23 cellular contexts compared by ENCODE assay signal in the genomic region with DNA sequence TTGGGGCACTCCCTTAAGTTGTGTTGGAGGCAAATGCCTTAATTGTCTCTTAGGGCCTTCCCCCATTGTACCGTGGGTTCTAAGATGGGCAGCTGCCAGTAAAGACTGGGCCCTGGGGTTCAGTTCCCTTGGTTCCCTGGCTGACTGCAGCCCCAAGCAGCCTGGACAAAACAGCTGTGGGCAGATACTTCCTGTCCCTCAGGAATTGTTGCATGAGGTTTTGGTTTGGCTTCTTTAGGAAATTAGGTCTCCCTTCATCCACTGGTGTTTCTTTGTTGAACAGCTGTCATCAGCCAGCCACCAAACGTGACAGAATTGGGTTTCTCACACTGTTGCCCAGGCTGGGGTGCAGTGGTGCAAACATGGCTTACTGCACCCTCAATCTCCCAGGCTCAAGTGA. TPM values are rescaled to one million over a fixed set of nuclear protein-coding genes. Genes with fewer than 3 reads are reported as not detected.
DNase-seq lines count a peak whose midpoint lies in the region; ATAC-seq, FAIRE-seq and TF ChIP-seq lines count a peak whose summit lies in the region.
"Had no signal": no experiment of that assay in that cellular context is flagged by ENCODE, and none has a peak within 500 bp of the region (broad histone marks: within the 10 kb centered on the region; RNA-seq: fewer than 3 reads in every experiment).

No MANE protein-coding gene starts in this region.

- peak overlapping the region; percentile 66 for H2AK9ac ChIP-seq in IMR-90 (replicated peaks; ENCODE audit: low read depth, low read length, poor library complexity)

- CTCF ChIA-PET in HepG2 (lab: Yijun Ruan, JAX; ENCODE audit: low intra/inter-chr PET ratio, low total read pairs) (interaction anchor here (1.3 kb wide), 1 partner anchor 107 kb away, joined by 3 read pairs; no protein-coding TSS in a partner anchor), IMR-90 (lab: Yijun Ruan, JAX) (interaction anchor here (1.0 kb wide), 1 partner anchor 11 kb away, joined by 3 read pairs; no protein-coding TSS in a partner anchor)

- no peaks in the 10 kb centered on the region for H3K9me3 ChIP-seq in HepG2 (ENCODE audit: low read length)
- no peaks in the 10 kb centered on the region for H3K9me3 ChIP-seq in right lobe of liver
- no peaks in the 10 kb centered on the region for H3K9me3 ChIP-seq in IMR-90 (ENCODE audit: control insufficient read depth, insufficient read depth, low read length)
- H3K9me3 ChIP-seq in subcutaneous abdominal adipose tissue (ENCODE audit: control insufficient read depth in 5 of 5, low read length in 5 of 5): no peaks in the 10 kb centered on the region
- H3K9me3 ChIP-seq: HAP-1, Peyer's patch had no signal

- no peak overlapping the region; the same call in 1 of the 2 replicates for H3K14ac ChIP-seq in IMR-90 (replicated peaks; ENCODE audit: low read depth, low read length)

- BruUV-seq in HepG2 (replicated peaks; lab: Mats Ljungman, UMichigan): no TSS peak
- BruUV-seq in IMR-90 (replicated peaks; lab: Mats Ljungman, UMichigan): no TSS peak

- TF ChIP-seq EP300 in HepG2 (IDR thresholded peaks at IDR 0.05; ENCODE audit: low read depth in 2 of 2, low read length in 2 of 2): no peak
- no peak for TF ChIP-seq EP300 in HepG2 (CRISPR knock-in tag; IDR thresholded peaks at IDR 0.05; ENCODE audit: borderline replicate concordance)

- no peaks in the 10 kb centered on the region for H3K36me3 ChIP-seq in HepG2 (replicated peaks in 1 of 2; ENCODE audit: control insufficient read depth in 1 of 2, insufficient read depth in 2 of 2, low read length in 2 of 2)
- H3K36me3 ChIP-seq in right lobe of liver: no peaks in the 10 kb centered on the region
- H3K36me3 ChIP-seq in IMR-90 (ENCODE audit: control insufficient read depth, insufficient read depth, low read length): no peaks in the 10 kb centered on the region
- H3K36me3 ChIP-seq in subcutaneous abdominal adipose tissue (ENCODE audit: control insufficient read depth in 5 of 5, insufficient read depth in 5 of 5, low read length in 5 of 5): no peaks in the 10 kb centered on the region
- H3K36me3 ChIP-seq: HAP-1, Peyer's patch had no signal

- no peak for ATAC-seq in HepG2
- no peak for ATAC-seq in right lobe of liver
- ATAC-seq in IMR-90 (ENCODE audit: low read depth): no peak
- ATAC-seq in GM19023 (IDR thresholded peaks at IDR 0.05; ENCODE audit: unreplicated experiment): no peak
- ATAC-seq: SK-N-SH treated with all-trans-retinoic acid at 6 μM for 48 hours had no signal

- peaks cover 6% of the 10 kb centered on the region; the same call in 1 of the 2 replicates for H3K9me1 ChIP-seq in IMR-90 (ENCODE audit: insufficient read depth, low read length)

- no peak overlapping the region for H3K23ac ChIP-seq in IMR-90 (ENCODE audit: low read depth, low read length)

- H3K4me1 ChIP-seq in HepG2 (ENCODE audit: insufficient read depth, low read length): peaks cover 66% of the 10 kb centered on the region
- no peaks in the 10 kb centered on the region for H3K4me1 ChIP-seq in right lobe of liver
- H3K4me1 ChIP-seq in IMR-90 (ENCODE audit: control insufficient read depth, insufficient read depth, low read length): peaks cover 18% of the 10 kb centered on the region
- peaks cover 7 to 66% (median 29%) of the 10 kb centered on the region in 5 donors for H3K4me1 ChIP-seq in subcutaneous abdominal adipose tissue (ENCODE audit: control insufficient read depth in 5 of 5, insufficient read depth in 5 of 5, low read length in 5 of 5)
- H3K4me1 ChIP-seq: HAP-1 had no signal

- H3K79me1 ChIP-seq in IMR-90 (ENCODE audit: low read depth in 1 of 2, low read length in 2 of 2): no peaks in the 10 kb centered on the region

- dilution Hi-C loops in IMR-90 (cut with HindIII; ENCODE audit: low sequenced_read_pairs, unreplicated experiment): no loop called here

- TF ChIP-seq POLR2A in HepG2 (IDR thresholded peaks at IDR 0.05; ENCODE audit: insufficient read depth in 1 of 2, low read depth in 2 of 2, low read length in 2 of 2): no peak
- no peak for TF ChIP-seq POLR2A in right lobe of liver (IDR thresholded peaks at IDR 0.05)
- no peak for TF ChIP-seq POLR2A in IMR-90 (IDR thresholded peaks at IDR 0.05; ENCODE audit: low read depth, low read length)

- H3K27me3 ChIP-seq in HepG2 (ENCODE audit: control insufficient read depth in 1 of 2, insufficient read depth in 2 of 2, low read length in 2 of 2): no peaks in the 10 kb centered on the region
- H3K27me3 ChIP-seq in right lobe of liver: no peaks in the 10 kb centered on the region
- no peaks in the 10 kb centered on the region for H3K27me3 ChIP-seq in IMR-90 (ENCODE audit: control insufficient read depth, insufficient read depth, low read length)
- peaks cover 0 to 3% (median 0%) of the 10 kb centered on the region in 5 donors for H3K27me3 ChIP-seq in subcutaneous abdominal adipose tissue (ENCODE audit: control insufficient read depth in 5 of 5, insufficient read depth in 4 of 5, low read length in 5 of 5)
- H3K27me3 ChIP-seq: Peyer's patch had no signal

- no peak overlapping the region for H2BK15ac ChIP-seq in IMR-90 (ENCODE audit: low read depth, low read length)

- in situ Hi-C loops in HepG2 (cut with HindIII; ENCODE audit: extremely low pct_ligation_motif_present, low pct_unique_long_range_greater_than_20kb) (no loop called here), IMR-90 (cut with MboI; ENCODE audit: low sequenced_read_pairs) (no loop called here)

- H2AFZ ChIP-seq in HepG2 (ENCODE audit: low read length): no peak overlapping the region
- peak overlapping the region; percentile 18 for H2AFZ ChIP-seq in IMR-90 (replicated peaks; ENCODE audit: low read length, poor library complexity)

- no peak overlapping the region; the same call in 1 of the 2 replicates for H4K91ac ChIP-seq in IMR-90 (ENCODE audit: insufficient read depth, low read depth, low read length)

- WGBS in HepG2 (ENCODE audit: low lambda C conversion rate): 61% methylated on average over 2 of the region's 2 CpGs
- WGBS in right lobe of liver (ENCODE audit: insufficient coverage, low coverage, low lambda C conversion rate, missing lambda C conversion rate): 51% methylated on average over 2 of the region's 2 CpGs
- no CpG with 5 or more reads among the region's 2 CpGs for WGBS in IMR-90 (ENCODE audit: extremely low coverage in 2 of 2, insufficient read length in 1 of 2), 2 experiments

- no peak for TF ChIP-seq RAD21 in HepG2 (CRISPR knock-in tag; IDR thresholded peaks at IDR 0.05)
- TF ChIP-seq RAD21 in IMR-90 (IDR thresholded peaks at IDR 0.05; ENCODE audit: low read length): no peak

- H2BK120ac ChIP-seq in IMR-90 (ENCODE audit: low read depth, low read length): peak overlapping the region; percentile 28; the same call in 1 of the 2 replicates

- H3K4me2 ChIP-seq in HepG2 (ENCODE audit: low read depth, low read length) (0 out of 2 replicates have a peak overlapping the region, but pooled peaks have one; percentile 36), IMR-90 (ENCODE audit: low read depth, low read length) (no peak overlapping the region)

- intact Hi-C loops in HepG2 (cut with micrococcal nuclease; ENCODE audit: unreplicated experiment) (no loop called here), right lobe of liver (cut with DNase I) (no loop called here), IMR-90 (cut with micrococcal nuclease) (no loop called here)

- no peak overlapping the region for H4K8ac ChIP-seq in IMR-90 (ENCODE audit: low read depth in 2 of 2, low read length in 2 of 2)

- no peak overlapping the region for H4K5ac ChIP-seq in IMR-90 (ENCODE audit: low read depth, low read length)

- H4K20me1 ChIP-seq in HepG2 (ENCODE audit: insufficient read depth, low read length): no peaks in the 10 kb centered on the region
- H4K20me1 ChIP-seq in IMR-90 (ENCODE audit: insufficient read depth, low read length): no peaks in the 10 kb centered on the region

- no peak for FAIRE-seq in HepG2 (lab: Jason Lieb, UNC)

- H3K9ac ChIP-seq in HepG2 (ENCODE audit: insufficient read depth, low read depth, low read length) (no peak overlapping the region), IMR-90 (ENCODE audit: low read depth, low read length) (no peak overlapping the region), subcutaneous abdominal adipose tissue (ENCODE audit: low read length in 5 of 5) (no peak overlapping the region)

- TF ChIP-seq CTCF in HepG2 (CRISPR knock-in tag; IDR thresholded peaks at IDR 0.05) (no peak), right lobe of liver (IDR thresholded peaks at IDR 0.05) (no peak), IMR-90 (conservative IDR thresholded peaks at IDR 0.05; ENCODE audit: low read depth, low read length) (no peak), fibroblast of the aortic adventitia (IDR thresholded peaks at IDR 0.05; ENCODE audit: insufficient read depth, low read length) (no peak)

- H3K18ac ChIP-seq in IMR-90 (ENCODE audit: low read depth, low read length): no peak overlapping the region

- no peak overlapping the region for H2BK5ac ChIP-seq in IMR-90 (ENCODE audit: low read depth, low read length, poor library complexity, severe bottlenecking)

- H3K4me3 ChIP-seq in HepG2 (replicated peaks in 1 of 3; ENCODE audit: insufficient read depth in 1 of 3, low read depth in 2 of 3, low read length in 3 of 3): no peak overlapping the region
- no peak overlapping the region for H3K4me3 ChIP-seq in right lobe of liver
- no peak overlapping the region for H3K4me3 ChIP-seq in IMR-90 (ENCODE audit: insufficient read depth, low read depth, low read length)
- H3K4me3 ChIP-seq in fibroblast of the aortic adventitia (ENCODE audit: low read depth, low read length): no peak overlapping the region
- H3K4me3 ChIP-seq in subcutaneous abdominal adipose tissue (ENCODE audit: low read depth in 1 of 5, low read length in 5 of 5): no peak overlapping the region
- H3K4me3 ChIP-seq: HAP-1, Peyer's patch had no signal

- H2AK5ac ChIP-seq in IMR-90 (ENCODE audit: low read depth, low read length): peak overlapping the region; percentile 18; the same call in 1 of the 2 replicates

- no peak for DNase-seq in HepG2 (ENCODE audit: low spot score)
- DNase-seq in right lobe of liver: no peak
- DNase-seq in IMR-90: no peak
- peak; percentile 33 for DNase-seq in fibroblast of the aortic adventitia (ENCODE audit: low read depth)
- DNase-seq in stimulated activated naive CD4-positive, alpha-beta T cell (lab: John Stamatoyannopoulos, UW): no peak
- DNase-seq in activated CD4-positive, alpha-beta T cell treated with anti-CD3 and anti-CD28 coated beads for 48 hours: no peak
- DNase-seq: CD4-positive, CD25-positive, alpha-beta regulatory T cell; COR-L47; GDM1; Karpas-422; MM.1S; NCI-H1092 treated with DMSO at 0.1 percent for 48 hours; NCI-H2081; NCI-H446 treated with DMSO at 0.1 percent for 48 hours; NCI-H69; SHP77 treated with DMSO at 0.1 percent for 48 hours had no signal

- no peaks in the 10 kb centered on the region for H3K79me2 ChIP-seq in HepG2 (ENCODE audit: insufficient read depth, low read length)

- no peak overlapping the region for H3K56ac ChIP-seq in IMR-90 (ENCODE audit: extremely low read depth, insufficient read depth, low read length)

- H3K27ac ChIP-seq in HepG2 (ENCODE audit: extremely low read length, insufficient read depth, low read length): no peak overlapping the region
- H3K27ac ChIP-seq in right lobe of liver: no peak overlapping the region
- H3K27ac ChIP-seq in IMR-90 (ENCODE audit: insufficient read depth, low read length): no peak overlapping the region
- peak overlapping the region; percentile 32 for H3K27ac ChIP-seq in subcutaneous abdominal adipose tissue (ENCODE audit: low read depth, low read length)
- H3K27ac ChIP-seq: HL-60, Peyer's patch had no signal

- peak overlapping the region; percentile 18; the same call in 1 of the 2 replicates for H3K4ac ChIP-seq in IMR-90 (ENCODE audit: low read depth, low read length)

- H2BK20ac ChIP-seq in IMR-90 (ENCODE audit: low read depth, low read length): 0 out of 2 replicates have a peak overlapping the region, but pooled peaks have one; percentile 24

- POLR2A ChIA-PET in HepG2 (lab: Yijun Ruan, JAX) (interaction anchor here (0.7 kb wide), 1 partner anchor 80 kb away, joined by 3 read pairs; no protein-coding TSS in a partner anchor), IMR-90 (lab: Charles Lee; ENCODE audit: unreplicated experiment) (no interaction called here)

RNA-seq across cellular contexts. Expression of gene ETV4, which starts 42.0 kb away (rescaled TPM):
- total RNA-seq in HepG2 (2016; rRNA removed; fragmentation: Illumina TruSeq; extraction: Trizol): 126 and 128 TPM in 2 replicates
- 59.4 and 72.0 TPM in 2 replicates for total RNA-seq in HepG2 (2016; cell fraction: cytosol; rRNA removed; fragmentation: Illumina TruSeq; extraction: Trizol; ENCODE audit: low read depth)
- total RNA-seq in HepG2 (2016; cell fraction: insoluble cytoplasmic fraction; rRNA removed; fragmentation: Illumina TruSeq; extraction: Trizol): 106 and 130 TPM in 2 replicates
- total RNA-seq in HepG2 (2016; cell fraction: membrane; rRNA removed; fragmentation: Illumina TruSeq; extraction: Trizol): 149 and 180 TPM in 2 replicates
- total RNA-seq in HepG2 (2016; cell fraction: nucleus; rRNA removed; fragmentation: Illumina TruSeq; extraction: Trizol): 70.8 and 88.4 TPM in 2 replicates
- 330 and 361 TPM in 2 replicates for polyA plus RNA-seq in HepG2 (2011; rRNA removed)
- 170 and 232 TPM in 2 replicates for polyA plus RNA-seq in HepG2 (2011; cell fraction: cytosol; rRNA removed)
- 463 and 506 TPM in 2 replicates for polyA plus RNA-seq in HepG2 (2011; cell fraction: nucleus; rRNA removed)
- 277 and 289 TPM in 2 replicates for polyA plus RNA-seq in HepG2 (2012)
- polyA plus RNA-seq in HepG2 (2016; cell fraction: cytosol; fragmentation: Illumina TruSeq; extraction: Trizol; ENCODE audit: low read depth): 120 and 136 TPM in 2 replicates
- polyA plus RNA-seq in HepG2 (2016; cell fraction: insoluble cytoplasmic fraction; fragmentation: Illumina TruSeq; extraction: Trizol; ENCODE audit: low read depth): 164 and 205 TPM in 2 replicates
- polyA plus RNA-seq in HepG2 (2016; cell fraction: membrane; fragmentation: Illumina TruSeq; extraction: Trizol; ENCODE audit: low read depth): 212 and 220 TPM in 2 replicates
- polyA plus RNA-seq in HepG2 (2016; cell fraction: nucleus; fragmentation: Illumina TruSeq; extraction: Trizol; ENCODE audit: insufficient read depth, low read depth): 278 and 294 TPM in 2 replicates
- polyA minus RNA-seq in HepG2 (2011; rRNA and poly(A)+ RNA removed; ENCODE audit: low replicate concordance): 3.5 and 231 TPM in 2 replicates
- polyA minus RNA-seq in HepG2 (2011; cell fraction: cytosol; rRNA and poly(A)+ RNA removed): 120 and 134 TPM in 2 replicates
- 97.1 and 102 TPM in 2 replicates for polyA minus RNA-seq in HepG2 (2011; cell fraction: nucleus; rRNA and poly(A)+ RNA removed)
- 1 to 10 TPM in 1 of 6 experiments, under 1 TPM in 4, not detected in 1; 0.42 to 1.4 (median 0.80) TPM for total RNA-seq in right lobe of liver
- 3.3 and 4.3 TPM in 2 replicates for total RNA-seq in IMR-90 (2012; rRNA removed)
- 12.7 and 13.2 TPM in 2 replicates for polyA plus RNA-seq in IMR-90 (2012; rRNA removed)
- polyA plus RNA-seq in IMR-90 (2012; cell fraction: cytosol; rRNA removed): 9.5 TPM in 2 replicates
- 17.9 and 24.9 TPM in 2 replicates for polyA plus RNA-seq in IMR-90 (2012; cell fraction: nucleus; rRNA removed; ENCODE audit: low replicate concordance)
- total RNA-seq in fibroblast of the aortic adventitia (ENCODE audit: low replicate concordance): 0.41 and 6.1 TPM in 2 replicates
- total RNA-seq: CD4-positive, CD25-positive, alpha-beta regulatory T cell had no signal
- polyA plus RNA-seq: CD4-positive, CD25-positive, alpha-beta regulatory T cell; IgD-negative memory B cell had no signal
